In the genomic region with DNA sequence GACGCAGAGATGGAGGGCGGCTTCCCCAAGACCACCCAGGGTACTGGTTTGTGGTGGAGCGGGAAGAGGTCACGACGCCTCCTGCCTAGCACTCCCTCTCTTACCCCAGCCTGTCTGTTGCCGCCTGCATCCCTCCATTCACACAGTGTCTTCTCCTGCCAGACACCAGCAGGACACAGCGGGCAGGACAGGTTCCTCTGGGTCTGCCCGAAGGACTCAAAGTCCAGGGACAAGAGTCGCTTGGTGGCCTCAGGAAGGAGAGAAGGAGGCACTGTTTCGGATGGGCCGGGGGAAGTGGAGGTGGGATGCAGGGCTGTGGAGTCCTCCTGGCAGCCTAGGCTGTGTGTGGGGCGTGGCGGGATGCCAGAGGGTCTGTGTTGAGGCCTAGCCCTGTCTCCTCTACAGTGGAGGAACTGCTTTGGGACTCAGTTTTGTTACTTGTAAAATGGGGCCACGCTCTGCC, we compare ENCODE assay signal across 1 cellular context.
TF ChIP-seq lines count a peak whose summit lies in the region.

No MANE protein-coding gene starts in this region.

TF ChIP-seq in IMR-90, 13 proteins besides CTCF, POLR2A, EP300 and RAD21 (continued from another document):
- TF ChIP-seq MAZ (IDR thresholded peaks at IDR 0.05; ENCODE audit: borderline replicate concordance, low read depth, low read length) (no peak), BHLHE40 (IDR thresholded peaks at IDR 0.05; ENCODE audit: low read depth, low read length) (no peak), RFX5 (IDR thresholded peaks at IDR 0.05; ENCODE audit: low read depth, low read length) (no peak), CEBPB (IDR thresholded peaks at IDR 0.05; ENCODE audit: low read depth, low read length) (no peak), NFE2L2 (IDR thresholded peaks at IDR 0.05; ENCODE audit: low read depth, low read length) (no peak), FOS (IDR thresholded peaks at IDR 0.05; ENCODE audit: low read depth, low read length) (no peak), SMC3 (IDR thresholded peaks at IDR 0.05; ENCODE audit: low read depth, low read length) (no peak), MAFK (IDR thresholded peaks at IDR 0.05; ENCODE audit: low read depth, low read length) (no peak), ELK1 (IDR thresholded peaks at IDR 0.05; ENCODE audit: borderline replicate concordance, low read depth, low read length) (no peak), RCOR1 (IDR thresholded peaks at IDR 0.05; ENCODE audit: insufficient replicate concordance, low read length) (no peak)
TF ChIP-seq in IMR-90: peak in this region for 0.
